1 cellular context compared by ENCODE assay signal in genomic region chr14:81818271-81818670, GRCh38.
TF ChIP-seq lines count a peak whose summit lies in the region.

No MANE protein-coding gene starts in this region.

TF ChIP-seq in GM23338, 12 proteins besides CTCF, POLR2A, EP300 and RAD21 (continued from another document):
- TF ChIP-seq ZNF462 (CRISPR knock-in tag; IDR thresholded peaks at IDR 0.05) (no peak), ETS1 (IDR thresholded peaks at IDR 0.05) (no peak), JUNB (IDR thresholded peaks at IDR 0.05; ENCODE audit: unreplicated experiment) (no peak), STAT1 (IDR thresholded peaks at IDR 0.05; ENCODE audit: unreplicated experiment) (no peak)
TF ChIP-seq in GM23338: peak in this region for 0.
